9 cellular contexts compared by ENCODE assay signal in genomic region chr7:66930341-66930740, GRCh38.
DNase-seq lines count a peak whose midpoint lies in the region; ATAC-seq lines count a peak whose summit lies in the region.
"Had no signal": no experiment of that assay in that cellular context is flagged by ENCODE, and none has a peak within 500 bp of the region (broad histone marks: within the 10 kb centered on the region; RNA-seq: fewer than 3 reads in every experiment).

No MANE protein-coding gene starts in this region.

- H3K4me3 ChIP-seq in iPS-18c (ENCODE audit: insufficient read depth, low read depth, low read length): peak overlapping the region; percentile 36

- DNase-seq in ELF-1 (ENCODE audit: low read depth, low spot score) (peak; percentile 64), MV-4-11 (lab: John Stamatoyannopoulos, UW) (peak; percentile 16), amniotic epithelial cell (ENCODE audit: low read depth) (peak; percentile 61), cortex of kidney (lab: John Stamatoyannopoulos, UW) (no peak), NCI-H774 (lab: John Stamatoyannopoulos, UW) (no peak)
- DNase-seq in central memory CD4-positive, alpha-beta T cell: no peak
- DNase-seq: MM.1S had no signal

- no peaks in the 10 kb centered on the region for H3K9me3 ChIP-seq in iPS-18c (ENCODE audit: control insufficient read depth, insufficient read depth, low read length)

- ATAC-seq in HG03175 (IDR thresholded peaks at IDR 0.05; ENCODE audit: unreplicated experiment): no peak

Comparison
In these comparisons a context has a peak if more than half of its experiments do, and no peak if none do; other contexts are left out.
1. DNase-seq: peak in ELF-1 (single experiment), MV-4-11 (single experiment) and amniotic epithelial cell (single experiment); none in central memory CD4-positive, alpha-beta T cell (single experiment), cortex of kidney (single experiment) and NCI-H774 (single experiment).